In the genomic region with DNA sequence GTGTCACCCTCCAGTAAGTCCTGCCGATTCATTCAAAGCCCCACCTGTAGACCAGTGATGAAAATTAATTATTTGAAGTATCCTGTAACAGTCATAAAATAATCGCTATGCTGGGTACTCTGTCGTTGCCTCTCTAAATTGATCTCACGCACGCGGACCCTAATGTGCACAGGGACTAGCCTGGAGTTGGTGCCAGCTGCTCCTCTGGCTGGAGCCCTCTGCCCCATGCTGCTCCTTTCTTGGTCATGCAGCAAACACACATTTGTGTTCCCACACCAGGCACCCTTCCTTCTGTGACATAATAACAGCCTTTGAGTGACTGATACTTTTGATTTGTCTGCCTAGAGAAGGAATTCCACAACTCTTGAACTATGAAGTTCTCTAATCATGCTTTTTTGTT, we compare ENCODE assay signal across 33 cellular contexts.
"Had no signal": no experiment of that assay in that cellular context is flagged by ENCODE, and none has a peak within 500 bp of the region (broad histone marks: within the 10 kb centered on the region; RNA-seq: fewer than 3 reads in every experiment).

No MANE protein-coding gene starts in this region.

- H3K27ac Mint-ChIP-seq: activated naive CD4-positive, alpha-beta T cell treated with anti-CD3 and anti-CD28 coated beads, Interleukin-2, amount 50 U/mL, for 24 hours; activated naive CD8-positive, alpha-beta T cell treated with anti-CD3 and anti-CD28 coated beads, Interleukin-2, amount 50 U/mL, for 24 hours; activated T-helper 2 cell treated with anti-CD3 and anti-CD28 coated beads, Interferon-gamma antibody, Interleukin-2, Interleukin-4, amounts not matched to agents 10 μg/mL and 5 μg/mL and 100 μg/mL, durations not matched to agents 14 hours and 24 hours and 36 hours; nephron; stimulated activated memory B cell treated with anti-CD40 and anti-IgM and Interleukin-4, amounts not matched to agents 10 μg/mL and 1 μg/mL and 100 μg/mL, for 72 hours; T-helper 2 cell treated with Interferon-gamma antibody and Interleukin-4, amounts not matched to agents 5 μg/mL and 100 μg/mL, for 36 hours had no signal

- DNase-seq: activated CD4-positive, alpha-beta T cell treated with anti-CD3 and anti-CD28 coated beads for 48 hours; activated CD4-positive, alpha-beta T cell treated with anti-CD3 and anti-CD28 coated beads, Interleukin-2, amount 50 U/mL, for 48 hours; activated CD8-positive, alpha-beta memory T cell treated with anti-CD3 and anti-CD28 coated beads for 24 hours; activated naive CD8-positive, alpha-beta T cell treated with anti-CD3 and anti-CD28 coated beads, Interleukin-2, amount 50 U/mL, for 24 hours; activated T-cell treated with anti-CD3 and anti-CD28 coated beads, Interleukin-2, amount 50 U/mL, for 4 hours; amygdala; central memory CD4-positive, alpha-beta T cell; dermis blood vessel endothelial cell; effector CD4-positive, alpha-beta T cell; esophagus squamous epithelium; foreskin melanocyte; lower lobe of right lung; mesendoderm; sigmoid colon; stimulated activated CD4-positive, alpha-beta T cell treated with anti-CD3 and anti-CD28 coated beads, Interleukin-1b, Interleukin-23, amount 100 ng/mL, for 48 hours; stimulated activated CD4-positive, alpha-beta T cell treated with anti-CD3 and anti-CD28 coated beads, Interleukin-4, amount 100 ng/mL, for 4 hours; stimulated activated CD8-positive, alpha-beta memory T cell treated with anti-CD3 and anti-CD28 coated beads, Interleukin-4, amount 100 ng/mL, for 48 hours; stomach; thyroid gland; upper lobe of left lung had no signal

- H3K36me3 ChIP-seq: breast epithelium, esophagus squamous epithelium, left lung, lower lobe of right lung, neutrophil, prostate gland, stomach, thyroid gland, vagina had no signal

- H3K4me1 Mint-ChIP-seq: activated naive CD8-positive, alpha-beta T cell treated with anti-CD3 and anti-CD28 coated beads, Interleukin-2, amount 50 U/mL, for 24 hours had no signal

- H3K27me3 ChIP-seq: breast epithelium, esophagus squamous epithelium, left lung, neutrophil, sigmoid colon, stomach, thyroid gland, upper lobe of left lung, vagina had no signal

- H3K9me3 Mint-ChIP-seq: activated naive CD4-positive, alpha-beta T cell treated with anti-CD3 and anti-CD28 coated beads, Interleukin-2, amount 50 U/mL, for 24 hours; activated naive CD8-positive, alpha-beta T cell treated with anti-CD3 and anti-CD28 coated beads, Interleukin-2, amount 50 U/mL, for 24 hours; activated T-cell treated with anti-CD3 and anti-CD28 coated beads, Interleukin-2, amount 50 U/mL, for 4 hours; activated T-helper 2 cell treated with anti-CD3 and anti-CD28 coated beads, Interferon-gamma antibody, Interleukin-2, Interleukin-4, amounts not matched to agents 10 μg/mL and 5 μg/mL and 100 μg/mL, durations not matched to agents 14 hours and 24 hours and 36 hours; nephron; stimulated activated memory B cell treated with anti-CD40 and anti-IgM and Interleukin-4, amounts not matched to agents 10 μg/mL and 1 μg/mL and 100 μg/mL, for 72 hours; T-helper 2 cell treated with Interferon-gamma antibody and Interleukin-4, amounts not matched to agents 5 μg/mL and 100 μg/mL, for 36 hours had no signal

- H3K4me3 Mint-ChIP-seq: activated naive CD4-positive, alpha-beta T cell treated with anti-CD3 and anti-CD28 coated beads, Interleukin-2, amount 50 U/mL, for 24 hours; activated naive CD8-positive, alpha-beta T cell treated with anti-CD3 and anti-CD28 coated beads, Interleukin-2, amount 50 U/mL, for 24 hours; activated T-cell treated with anti-CD3 and anti-CD28 coated beads, Interleukin-2, amount 50 U/mL, for 4 hours; nephron; stimulated activated memory B cell treated with anti-CD40 and anti-IgM and Interleukin-4, amounts not matched to agents 10 μg/mL and 1 μg/mL and 100 μg/mL, for 72 hours; T-helper 2 cell treated with Interferon-gamma antibody and Interleukin-4, amounts not matched to agents 5 μg/mL and 100 μg/mL, for 36 hours had no signal

- H3K27me3 Mint-ChIP-seq: activated naive CD4-positive, alpha-beta T cell treated with anti-CD3 and anti-CD28 coated beads, Interleukin-2, amount 50 U/mL, for 24 hours; activated naive CD8-positive, alpha-beta T cell treated with anti-CD3 and anti-CD28 coated beads, Interleukin-2, amount 50 U/mL, for 24 hours; stimulated activated memory B cell treated with anti-CD40 and anti-IgM and Interleukin-4, amounts not matched to agents 10 μg/mL and 1 μg/mL and 100 μg/mL, for 72 hours had no signal

- H3K27ac ChIP-seq: breast epithelium, epithelial cell of prostate, esophagus squamous epithelium, left lung, lower lobe of right lung, neutrophil, sigmoid colon, upper lobe of left lung, vagina had no signal

- ATAC-seq: activated CD4-positive, CD25-positive, alpha-beta regulatory T cell treated with anti-CD3 and anti-CD28 coated beads, Interleukin-2, amount 50 U/mL, for 24 hours; activated naive CD8-positive, alpha-beta T cell treated with anti-CD3 and anti-CD28 coated beads, Interleukin-2, amount 50 U/mL, for 24 hours; activated T-cell treated with anti-CD3 and anti-CD28 coated beads, Interleukin-2, amount 50 U/mL, for 4 hours; left lung; lower lobe of right lung; stimulated activated memory B cell treated with anti-CD40 and anti-IgM and Interleukin-4, amounts not matched to agents 10 μg/mL and 1 μg/mL and 100 μg/mL, for 72 hours had no signal

- H3K4me1 ChIP-seq: left lung, lower lobe of right lung, prostate gland, sigmoid colon, vagina had no signal

- H3K4me2 ChIP-seq: smooth muscle cell had no signal

- H3K4me3 ChIP-seq: breast epithelium, esophagus squamous epithelium, left lung, lower lobe of right lung, prostate gland, sigmoid colon, smooth muscle cell, stomach, thyroid gland, upper lobe of left lung, vagina had no signal
